29 cellular contexts compared by ENCODE assay signal in the genomic region with DNA sequence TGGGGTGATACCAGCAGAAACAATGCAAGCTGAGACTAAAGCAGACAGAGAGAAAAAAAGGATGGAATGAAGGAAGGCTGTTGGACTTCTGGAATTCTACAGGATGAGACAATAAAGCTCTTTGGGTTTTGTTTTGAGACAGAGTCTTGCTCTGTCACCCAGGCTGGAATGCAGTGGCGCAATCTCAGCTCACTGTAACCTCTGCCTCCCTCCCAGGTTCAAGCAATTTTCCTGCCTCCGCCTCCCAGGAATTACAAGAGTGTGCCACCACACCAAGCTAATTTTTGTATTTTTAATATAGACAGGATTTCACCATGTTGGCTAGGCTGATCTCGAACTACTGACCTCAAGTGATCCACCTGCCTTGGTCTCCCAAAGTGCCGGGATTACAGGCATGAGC.
"Had no signal": no experiment of that assay in that cellular context is flagged by ENCODE, and none has a peak within 500 bp of the region (broad histone marks: within the 10 kb centered on the region; RNA-seq: fewer than 3 reads in every experiment).

No MANE protein-coding gene starts in this region.

- H3K4me3 ChIP-seq: coronary artery, dorsolateral prefrontal cortex, esophagus muscularis mucosa, gastrocnemius medialis, heart left ventricle had no signal

- H3K9me3 ChIP-seq: esophagus muscularis mucosa, gastrocnemius medialis, heart left ventricle had no signal

- ATAC-seq: activated CD4-positive, CD25-positive, alpha-beta regulatory T cell treated with anti-CD3 and anti-CD28 coated beads, Interleukin-2, amount 50 U/mL, for 24 hours; activated CD8-positive, alpha-beta T cell treated with anti-CD3 and anti-CD28 coated beads for 36 hours; activated T-cell treated with anti-CD3 and anti-CD28 coated beads, Interleukin-2, amount 50 U/mL, for 4 hours; activated T-helper 17 cell treated with anti-CD3 and anti-CD28 coated beads, Interleukin-2, amount 50 U/mL, for 72 hours; foreskin keratinocyte; gastrocnemius medialis; heart left ventricle; T-helper 17 cell had no signal

- H3K27ac ChIP-seq: brain microvascular endothelial cell, coronary artery, dorsolateral prefrontal cortex, esophagus muscularis mucosa, foreskin keratinocyte, gastrocnemius medialis, heart left ventricle, WERI-Rb-1 had no signal

- DNase-seq: activated B cell treated with CpG ODN at 0.5 μM for 24 hours; activated CD4-positive, alpha-beta T cell treated with anti-CD3 and anti-CD28 coated beads for 48 hours; activated CD4-positive, alpha-beta T cell treated with anti-CD3 and anti-CD28 coated beads, Interleukin-2, amount 50 U/mL, for 1 hour; activated CD4-positive, alpha-beta T cell treated with anti-CD3 and anti-CD28 coated beads, Interleukin-2, amount 50 U/mL, for 48 hours; activated CD8-positive, alpha-beta memory T cell treated with anti-CD3 and anti-CD28 coated beads for 24 hours; activated CD8-positive, alpha-beta T cell treated with anti-CD3 and anti-CD28 coated beads for 36 hours; activated effector memory CD4-positive, alpha-beta T cell treated with Interleukin-2 at 50 U/mL for 16 hours; activated gamma-delta T cell treated with Interleukin-2 at 50 U/mL for 16 hours; activated naive CD4-positive, alpha-beta T cell treated with anti-CD3 and anti-CD28 coated beads, Interleukin-2, amount 50 U/mL, for 16 hours; activated naive CD4-positive, alpha-beta T cell treated with Interleukin-2 at 50 U/mL for 16 hours; activated T-cell treated with anti-CD3 and anti-CD28 coated beads, Interleukin-2, amount 50 U/mL, for 4 hours; amniotic stem cell; anterior cingulate cortex; brain microvascular endothelial cell; dorsolateral prefrontal cortex; effector memory CD4-positive, alpha-beta T cell; endodermal cell; erythroblast; foreskin keratinocyte; gastrocnemius medialis; glutamatergic neuron; heart left ventricle; T-helper 17 cell; T1000; WERI-Rb-1 had no signal

- H3K36me3 ChIP-seq: brain microvascular endothelial cell, esophagus muscularis mucosa, gastrocnemius medialis, heart left ventricle, WERI-Rb-1 had no signal

- H3K27me3 ChIP-seq: brain microvascular endothelial cell, esophagus muscularis mucosa, foreskin keratinocyte, gastrocnemius medialis had no signal

- H3K4me1 ChIP-seq: esophagus muscularis mucosa, foreskin keratinocyte, gastrocnemius medialis, heart left ventricle had no signal
